Comparison of ENCODE assay signal across 1 cellular context in genomic region chr1:113042336-113043143, GRCh38.
TF ChIP-seq lines count a peak whose summit lies in the region.

No MANE protein-coding gene starts in this region.

TF ChIP-seq in GM12878, 131 proteins besides CTCF, POLR2A, EP300 and RAD21 (continued from another document and continues in another):
- TF ChIP-seq, protein P1, sequence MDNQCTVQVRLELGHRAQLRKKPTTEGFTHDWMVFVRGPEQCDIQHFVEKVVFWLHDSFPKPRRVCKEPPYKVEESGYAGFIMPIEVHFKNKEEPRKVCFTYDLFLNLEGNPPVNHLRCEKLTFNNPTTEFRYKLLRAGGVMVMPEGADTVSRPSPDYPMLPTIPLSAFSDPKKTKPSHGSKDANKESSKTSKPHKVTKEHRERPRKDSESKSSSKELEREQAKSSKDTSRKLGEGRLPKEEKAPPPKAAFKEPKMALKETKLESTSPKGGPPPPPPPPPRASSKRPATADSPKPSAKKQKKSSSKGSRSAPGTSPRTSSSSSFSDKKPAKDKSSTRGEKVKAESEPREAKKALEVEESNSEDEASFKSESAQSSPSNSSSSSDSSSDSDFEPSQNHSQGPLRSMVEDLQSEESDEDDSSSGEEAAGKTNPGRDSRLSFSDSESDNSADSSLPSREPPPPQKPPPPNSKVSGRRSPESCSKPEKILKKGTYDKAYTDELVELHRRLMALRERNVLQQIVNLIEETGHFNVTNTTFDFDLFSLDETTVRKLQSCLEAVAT (IDR thresholded peaks at IDR 0.05), result no peak
- no peak for TF ChIP-seq ESRRA (IDR thresholded peaks at IDR 0.05; ENCODE audit: low read length)
- no peak for TF ChIP-seq ZZZ3 (IDR thresholded peaks at IDR 0.05; ENCODE audit: control insufficient read depth, insufficient read length, low read depth)
- TF ChIP-seq CHD2 (IDR thresholded peaks at IDR 0.05; ENCODE audit: borderline replicate concordance, low read depth, low read length), result no peak
- TF ChIP-seq SPI1 (IDR thresholded peaks at IDR 0.05; ENCODE audit: borderline replicate concordance, insufficient read depth, low read depth, low read length), result peak; percentile 82
- TF ChIP-seq MYB (IDR thresholded peaks at IDR 0.05; ENCODE audit: borderline replicate concordance, low read depth, low read length), result no peak
- TF ChIP-seq IRF5 (IDR thresholded peaks at IDR 0.05; ENCODE audit: borderline replicate concordance), result no peak
- no peak for TF ChIP-seq MTA3 (IDR thresholded peaks at IDR 0.05; ENCODE audit: borderline replicate concordance, low read length)
- TF ChIP-seq, protein P2, sequence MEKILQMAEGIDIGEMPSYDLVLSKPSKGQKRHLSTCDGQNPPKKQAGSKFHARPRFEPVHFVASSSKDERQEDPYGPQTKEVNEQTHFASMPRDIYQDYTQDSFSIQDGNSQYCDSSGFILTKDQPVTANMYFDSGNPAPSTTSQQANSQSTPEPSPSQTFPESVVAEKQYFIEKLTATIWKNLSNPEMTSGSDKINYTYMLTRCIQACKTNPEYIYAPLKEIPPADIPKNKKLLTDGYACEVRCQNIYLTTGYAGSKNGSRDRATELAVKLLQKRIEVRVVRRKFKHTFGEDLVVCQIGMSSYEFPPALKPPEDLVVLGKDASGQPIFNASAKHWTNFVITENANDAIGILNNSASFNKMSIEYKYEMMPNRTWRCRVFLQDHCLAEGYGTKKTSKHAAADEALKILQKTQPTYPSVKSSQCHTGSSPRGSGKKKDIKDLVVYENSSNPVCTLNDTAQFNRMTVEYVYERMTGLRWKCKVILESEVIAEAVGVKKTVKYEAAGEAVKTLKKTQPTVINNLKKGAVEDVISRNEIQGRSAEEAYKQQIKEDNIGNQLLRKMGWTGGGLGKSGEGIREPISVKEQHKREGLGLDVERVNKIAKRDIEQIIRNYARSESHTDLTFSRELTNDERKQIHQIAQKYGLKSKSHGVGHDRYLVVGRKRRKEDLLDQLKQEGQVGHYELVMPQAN (conservative IDR thresholded peaks at IDR 0.05), result no peak
- TF ChIP-seq MEF2B (IDR thresholded peaks at IDR 0.05; ENCODE audit: partially characterized antibody, poor library complexity, severe bottlenecking), result no peak
- TF ChIP-seq ZNF687 (IDR thresholded peaks at IDR 0.05), result no peak
- no peak; the same call in 1 of the 2 replicates for TF ChIP-seq STAT1 (conservative IDR thresholded peaks at IDR 0.05)
- TF ChIP-seq ATF7 (IDR thresholded peaks at IDR 0.05; ENCODE audit: low read depth), result peak; percentile 26; the same call in 1 of the 2 replicates
- no peak for TF ChIP-seq PAX8 (IDR thresholded peaks at IDR 0.05)
- TF ChIP-seq SREBF1 (IDR thresholded peaks at IDR 0.05; ENCODE audit: low read length), result no peak
- TF ChIP-seq SREBF2 (IDR thresholded peaks at IDR 0.05; ENCODE audit: low read length), result no peak
- TF ChIP-seq DPF2 (IDR thresholded peaks at IDR 0.05), result 0 out of 2 replicates have a peak, but pooled peaks have one; percentile 31
- TF ChIP-seq NFXL1 (IDR thresholded peaks at IDR 0.05; ENCODE audit: borderline replicate concordance), result no peak
- TF ChIP-seq BRCA1 (IDR thresholded peaks at IDR 0.05; ENCODE audit: low read depth, low read length), result no peak
- TF ChIP-seq MEF2A (IDR thresholded peaks at IDR 0.05; ENCODE audit: insufficient read depth, low read depth, low read length), result no peak
- TF ChIP-seq E4F1 (IDR thresholded peaks at IDR 0.05; ENCODE audit: borderline replicate concordance, partially characterized antibody), result no peak
- 0 out of 2 replicates have a peak, but pooled peaks have one; percentile 40 for TF ChIP-seq MTA2 (IDR thresholded peaks at IDR 0.05; ENCODE audit: low read depth)
- no peak for TF ChIP-seq TCF7 (IDR thresholded peaks at IDR 0.05; ENCODE audit: borderline replicate concordance)
- TF ChIP-seq ZNF217 (IDR thresholded peaks at IDR 0.05), result no peak
- no peak for TF ChIP-seq CEBPB (IDR thresholded peaks at IDR 0.05; ENCODE audit: borderline replicate concordance in 1 of 2, low read depth in 2 of 2, low read length in 2 of 2)
- TF ChIP-seq RELA (IDR thresholded peaks at IDR 0.05; ENCODE audit: borderline replicate concordance, partially characterized antibody), result no peak
- TF ChIP-seq, protein P3, sequence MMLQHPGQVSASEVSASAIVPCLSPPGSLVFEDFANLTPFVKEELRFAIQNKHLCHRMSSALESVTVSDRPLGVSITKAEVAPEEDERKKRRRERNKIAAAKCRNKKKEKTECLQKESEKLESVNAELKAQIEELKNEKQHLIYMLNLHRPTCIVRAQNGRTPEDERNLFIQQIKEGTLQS (IDR thresholded peaks at IDR 0.05; ENCODE audit: borderline replicate concordance, extremely low read depth, low read depth, low read length), result no peak
- no peak for TF ChIP-seq BHLHE40 (IDR thresholded peaks at IDR 0.05; ENCODE audit: borderline replicate concordance in 1 of 2, low read depth in 2 of 2, low read length in 1 of 2)
- TF ChIP-seq, protein P4, sequence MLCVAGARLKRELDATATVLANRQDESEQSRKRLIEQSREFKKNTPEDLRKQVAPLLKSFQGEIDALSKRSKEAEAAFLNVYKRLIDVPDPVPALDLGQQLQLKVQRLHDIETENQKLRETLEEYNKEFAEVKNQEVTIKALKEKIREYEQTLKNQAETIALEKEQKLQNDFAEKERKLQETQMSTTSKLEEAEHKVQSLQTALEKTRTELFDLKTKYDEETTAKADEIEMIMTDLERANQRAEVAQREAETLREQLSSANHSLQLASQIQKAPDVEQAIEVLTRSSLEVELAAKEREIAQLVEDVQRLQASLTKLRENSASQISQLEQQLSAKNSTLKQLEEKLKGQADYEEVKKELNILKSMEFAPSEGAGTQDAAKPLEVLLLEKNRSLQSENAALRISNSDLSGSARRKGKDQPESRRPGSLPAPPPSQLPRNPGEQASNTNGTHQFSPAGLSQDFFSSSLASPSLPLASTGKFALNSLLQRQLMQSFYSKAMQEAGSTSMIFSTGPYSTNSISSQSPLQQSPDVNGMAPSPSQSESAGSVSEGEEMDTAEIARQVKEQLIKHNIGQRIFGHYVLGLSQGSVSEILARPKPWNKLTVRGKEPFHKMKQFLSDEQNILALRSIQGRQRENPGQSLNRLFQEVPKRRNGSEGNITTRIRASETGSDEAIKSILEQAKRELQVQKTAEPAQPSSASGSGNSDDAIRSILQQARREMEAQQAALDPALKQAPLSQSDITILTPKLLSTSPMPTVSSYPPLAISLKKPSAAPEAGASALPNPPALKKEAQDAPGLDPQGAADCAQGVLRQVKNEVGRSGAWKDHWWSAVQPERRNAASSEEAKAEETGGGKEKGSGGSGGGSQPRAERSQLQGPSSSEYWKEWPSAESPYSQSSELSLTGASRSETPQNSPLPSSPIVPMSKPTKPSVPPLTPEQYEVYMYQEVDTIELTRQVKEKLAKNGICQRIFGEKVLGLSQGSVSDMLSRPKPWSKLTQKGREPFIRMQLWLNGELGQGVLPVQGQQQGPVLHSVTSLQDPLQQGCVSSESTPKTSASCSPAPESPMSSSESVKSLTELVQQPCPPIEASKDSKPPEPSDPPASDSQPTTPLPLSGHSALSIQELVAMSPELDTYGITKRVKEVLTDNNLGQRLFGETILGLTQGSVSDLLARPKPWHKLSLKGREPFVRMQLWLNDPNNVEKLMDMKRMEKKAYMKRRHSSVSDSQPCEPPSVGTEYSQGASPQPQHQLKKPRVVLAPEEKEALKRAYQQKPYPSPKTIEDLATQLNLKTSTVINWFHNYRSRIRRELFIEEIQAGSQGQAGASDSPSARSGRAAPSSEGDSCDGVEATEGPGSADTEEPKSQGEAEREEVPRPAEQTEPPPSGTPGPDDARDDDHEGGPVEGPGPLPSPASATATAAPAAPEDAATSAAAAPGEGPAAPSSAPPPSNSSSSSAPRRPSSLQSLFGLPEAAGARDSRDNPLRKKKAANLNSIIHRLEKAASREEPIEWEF (IDR thresholded peaks at IDR 0.05; ENCODE audit: insufficient replicate concordance, low read depth, low read length), result no peak
- no peak for TF ChIP-seq PBX3 (IDR thresholded peaks at IDR 0.05; ENCODE audit: insufficient replicate concordance, low read depth, low read length)
- 0 out of 2 replicates have a peak, but pooled peaks have one; percentile 54 for TF ChIP-seq FOXM1 (IDR thresholded peaks at IDR 0.05; ENCODE audit: low read depth, low read length)
- TF ChIP-seq SUPT20H (IDR thresholded peaks at IDR 0.05; ENCODE audit: borderline replicate concordance, control insufficient read depth, low read depth, low read length), result no peak
- 0 out of 2 replicates have a peak, but pooled peaks have one; percentile 24 for TF ChIP-seq TCF12 (IDR thresholded peaks at IDR 0.05; ENCODE audit: low read depth, low read length)
- no peak for TF ChIP-seq MXI1 (IDR thresholded peaks at IDR 0.05; ENCODE audit: low read depth, low read length)
- TF ChIP-seq TARDBP (IDR thresholded peaks at IDR 0.05; ENCODE audit: borderline replicate concordance), result no peak
- TF ChIP-seq SMAD1 (IDR thresholded peaks at IDR 0.05; ENCODE audit: low read depth, partially characterized antibody), result no peak
- TF ChIP-seq ZNF207 (IDR thresholded peaks at IDR 0.05; ENCODE audit: borderline replicate concordance), result no peak
- TF ChIP-seq CBX3 (IDR thresholded peaks at IDR 0.05; ENCODE audit: borderline replicate concordance, low read depth), result no peak
- no peak for TF ChIP-seq ZSCAN29 (IDR thresholded peaks at IDR 0.05)
- TF ChIP-seq CBX5 (IDR thresholded peaks at IDR 0.05; ENCODE audit: low read depth), result no peak
- TF ChIP-seq CHD1 (IDR thresholded peaks at IDR 0.05; ENCODE audit: low read depth, low read length), result no peak
- no peak for TF ChIP-seq FOXK2 (IDR thresholded peaks at IDR 0.05)
